1 cellular context compared by ENCODE assay signal in the genomic region with DNA sequence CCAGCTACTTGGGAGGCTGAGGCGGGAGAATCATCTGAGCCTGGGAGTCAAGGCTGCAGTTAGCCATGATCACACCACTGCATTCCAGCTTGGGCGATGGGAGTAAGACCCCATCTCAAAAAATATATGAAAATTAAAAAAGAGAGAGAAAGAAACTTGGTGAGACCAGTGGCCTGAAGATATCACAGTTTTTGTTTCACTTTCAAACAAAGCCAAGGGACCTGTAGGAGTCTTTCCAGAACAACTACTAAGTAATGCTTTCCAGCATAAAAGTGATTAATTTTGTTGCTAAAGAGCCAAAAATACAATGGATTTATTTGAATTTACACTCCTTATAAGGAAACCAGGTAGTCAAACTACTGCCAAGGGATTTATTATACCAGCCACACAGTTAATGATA.
TF ChIP-seq lines count a peak whose summit lies in the region.

No MANE protein-coding gene starts in this region.

TF ChIP-seq in GM23338, 12 proteins besides CTCF, POLR2A, EP300 and RAD21 (continued from another document):
- TF ChIP-seq ZNF462 (CRISPR knock-in tag; IDR thresholded peaks at IDR 0.05) (no peak), POLR2AphosphoS5 (IDR thresholded peaks at IDR 0.05; ENCODE audit: low read depth) (no peak)
- TF ChIP-seq, protein P1, sequence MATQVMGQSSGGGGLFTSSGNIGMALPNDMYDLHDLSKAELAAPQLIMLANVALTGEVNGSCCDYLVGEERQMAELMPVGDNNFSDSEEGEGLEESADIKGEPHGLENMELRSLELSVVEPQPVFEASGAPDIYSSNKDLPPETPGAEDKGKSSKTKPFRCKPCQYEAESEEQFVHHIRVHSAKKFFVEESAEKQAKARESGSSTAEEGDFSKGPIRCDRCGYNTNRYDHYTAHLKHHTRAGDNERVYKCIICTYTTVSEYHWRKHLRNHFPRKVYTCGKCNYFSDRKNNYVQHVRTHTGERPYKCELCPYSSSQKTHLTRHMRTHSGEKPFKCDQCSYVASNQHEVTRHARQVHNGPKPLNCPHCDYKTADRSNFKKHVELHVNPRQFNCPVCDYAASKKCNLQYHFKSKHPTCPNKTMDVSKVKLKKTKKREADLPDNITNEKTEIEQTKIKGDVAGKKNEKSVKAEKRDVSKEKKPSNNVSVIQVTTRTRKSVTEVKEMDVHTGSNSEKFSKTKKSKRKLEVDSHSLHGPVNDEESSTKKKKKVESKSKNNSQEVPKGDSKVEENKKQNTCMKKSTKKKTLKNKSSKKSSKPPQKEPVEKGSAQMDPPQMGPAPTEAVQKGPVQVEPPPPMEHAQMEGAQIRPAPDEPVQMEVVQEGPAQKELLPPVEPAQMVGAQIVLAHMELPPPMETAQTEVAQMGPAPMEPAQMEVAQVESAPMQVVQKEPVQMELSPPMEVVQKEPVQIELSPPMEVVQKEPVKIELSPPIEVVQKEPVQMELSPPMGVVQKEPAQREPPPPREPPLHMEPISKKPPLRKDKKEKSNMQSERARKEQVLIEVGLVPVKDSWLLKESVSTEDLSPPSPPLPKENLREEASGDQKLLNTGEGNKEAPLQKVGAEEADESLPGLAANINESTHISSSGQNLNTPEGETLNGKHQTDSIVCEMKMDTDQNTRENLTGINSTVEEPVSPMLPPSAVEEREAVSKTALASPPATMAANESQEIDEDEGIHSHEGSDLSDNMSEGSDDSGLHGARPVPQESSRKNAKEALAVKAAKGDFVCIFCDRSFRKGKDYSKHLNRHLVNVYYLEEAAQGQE (IDR thresholded peaks at IDR 0.05; ENCODE audit: unreplicated experiment), result no peak
